In genomic region chr9:99411068-99411467, GRCh38 we compare ENCODE assay signal across 20 cellular contexts.
DNase-seq lines count a peak whose midpoint lies in the region; ATAC-seq and TF ChIP-seq lines count a peak whose summit lies in the region.
"Had no signal": no experiment of that assay in that cellular context is flagged by ENCODE, and none has a peak within 500 bp of the region (broad histone marks: within the 10 kb centered on the region; RNA-seq: fewer than 3 reads in every experiment).

No MANE protein-coding gene starts in this region.

- H3K36me3 ChIP-seq in PC-9 (ENCODE audit: low read depth) (no peaks in the 10 kb centered on the region), mesenchymal stem cell (ENCODE audit: control insufficient read depth in 1 of 2, insufficient read depth in 2 of 2, low read depth in 1 of 2, low read length in 2 of 2) (no peaks in the 10 kb centered on the region), right atrium auricular region (no peaks in the 10 kb centered on the region)
- H3K36me3 ChIP-seq: esophagus squamous epithelium, ovary had no signal

- DNase-seq in ELF-1 (ENCODE audit: low read depth, low spot score): peak; percentile 42
- peak; percentile 29 to 53 for DNase-seq in PC-9
- DNase-seq in choroid plexus epithelial cell (ENCODE audit: low read depth): peak; percentile 45
- peak; percentile 61 for DNase-seq in mesenchymal stem cell
- no peak for DNase-seq in DMS 273 (lab: John Stamatoyannopoulos, UW; ENCODE audit: unreplicated experiment)
- DNase-seq in right atrium auricular region (ENCODE audit: low spot score): no peak
- DNase-seq: activated CD4-positive, alpha-beta memory T cell treated with anti-CD3 and anti-CD28 coated beads for 36 hours; activated T-cell treated with anti-CD3 and anti-CD28 coated beads, Interleukin-2, amount 50 U/mL, for 24 hours; dorsolateral prefrontal cortex; esophagus squamous epithelium; GDM1; NCI-H1048; NCI-H526 treated with DMSO at 0.1 percent for 48 hours; ovary; stimulated activated CD4-positive, alpha-beta T cell treated with anti-CD3 and anti-CD28 coated beads, Interleukin-4, amount 100 ng/mL, for 24 hours had no signal

- H3K9me2 ChIP-seq in PC-9 (ENCODE audit: insufficient read depth): no peaks in the 10 kb centered on the region

- intact Hi-C loops in PC-9 (cut with micrococcal nuclease; ENCODE audit: unreplicated experiment): no loop called here

- no peaks in the 10 kb centered on the region for H3K79me2 ChIP-seq in PC-9 (ENCODE audit: low read depth)

- no peak overlapping the region for H3K4me3 ChIP-seq in PC-9
- no peak overlapping the region for H3K4me3 ChIP-seq in choroid plexus epithelial cell (ENCODE audit: low read depth, low read length)
- H3K4me3 ChIP-seq in mesenchymal stem cell (ENCODE audit: insufficient read depth in 1 of 2, low read depth in 1 of 2, low read length in 2 of 2): no peak overlapping the region
- no peak overlapping the region for H3K4me3 ChIP-seq in right atrium auricular region
- H3K4me3 ChIP-seq: dorsolateral prefrontal cortex, esophagus squamous epithelium, GM12878, ovary, skin epidermis had no signal

- H3K14ac ChIP-seq in mesenchymal stem cell (ENCODE audit: low read length in 2 of 2): no peak overlapping the region

- H3K4me1 ChIP-seq in PC-9 (replicated peaks; ENCODE audit: insufficient read depth) (peaks cover 11% of the 10 kb centered on the region), mesenchymal stem cell (ENCODE audit: control insufficient read depth, insufficient read depth, low read depth, low read length) (no peaks in the 10 kb centered on the region), right atrium auricular region (no peaks in the 10 kb centered on the region)
- H3K4me1 ChIP-seq: esophagus squamous epithelium had no signal

- no peak overlapping the region for H2BK15ac ChIP-seq in mesenchymal stem cell (ENCODE audit: low read depth, poor library complexity, severe bottlenecking)

- H4K20me1 ChIP-seq in PC-9 (ENCODE audit: insufficient read depth): no peaks in the 10 kb centered on the region

- H2AK5ac ChIP-seq in mesenchymal stem cell (ENCODE audit: low read length, severe bottlenecking): no peak overlapping the region

- ATAC-seq in HG02642 (IDR thresholded peaks at IDR 0.05; ENCODE audit: poor library complexity, unreplicated experiment) (no peak), GM21825 (IDR thresholded peaks at IDR 0.05; ENCODE audit: unreplicated experiment) (no peak)
- ATAC-seq: Panc1 had no signal

- no peaks in the 10 kb centered on the region for H3K9me3 ChIP-seq in PC-9 (ENCODE audit: insufficient read depth, low read depth)
- H3K9me3 ChIP-seq in mesenchymal stem cell (ENCODE audit: control insufficient read depth, low read length): peaks cover 4% of the 10 kb centered on the region
- H3K9me3 ChIP-seq in right atrium auricular region: no peaks in the 10 kb centered on the region
- H3K9me3 ChIP-seq: esophagus squamous epithelium, ovary had no signal

- no peak overlapping the region for H4K8ac ChIP-seq in mesenchymal stem cell (ENCODE audit: low read length)

- H3K4ac ChIP-seq in mesenchymal stem cell (ENCODE audit: low read depth in 1 of 2, low read length in 2 of 2): no peak overlapping the region

- POLR2A ChIA-PET in PC-9 (lab: Charles Lee; ENCODE audit: unreplicated experiment): no interaction called here

- WGBS in mesenchymal stem cell: no CpG with 5 or more reads among the region's 1 CpG

- H2BK120ac ChIP-seq in mesenchymal stem cell (ENCODE audit: low read depth, low read length): no peak overlapping the region

- CTCF ChIA-PET in PC-9 (lab: Charles Lee): no interaction called here

- H2BK12ac ChIP-seq in mesenchymal stem cell (ENCODE audit: low read length in 2 of 2): no peak overlapping the region

- H3F3A ChIP-seq in PC-9 (ENCODE audit: insufficient read depth, low read depth): 0 out of 2 replicates have a peak, but pooled peaks cover 5% of the 10 kb centered on the region

- no TSS peak for BruUV-seq in PC-9 (replicated peaks; lab: Mats Ljungman, UMichigan)

- TF ChIP-seq CTCF in PC-9 (conservative IDR thresholded peaks at IDR 0.05): no peak
- TF ChIP-seq CTCF in choroid plexus epithelial cell (conservative IDR thresholded peaks at IDR 0.05; ENCODE audit: low read depth, low read length): no peak
- TF ChIP-seq CTCF in right atrium auricular region (IDR thresholded peaks at IDR 0.05): no peak

- no peak overlapping the region for H3K9ac ChIP-seq in mesenchymal stem cell (ENCODE audit: low read length)

- no peak overlapping the region for H4K91ac ChIP-seq in mesenchymal stem cell (ENCODE audit: low read length)

- no peak overlapping the region for H3K23ac ChIP-seq in mesenchymal stem cell (ENCODE audit: low read length in 2 of 2)

- H3K18ac ChIP-seq in mesenchymal stem cell (ENCODE audit: low read depth in 1 of 2, low read length in 2 of 2): no peak overlapping the region

- H2BK5ac ChIP-seq in mesenchymal stem cell (ENCODE audit: low read depth, low read length, poor library complexity, severe bottlenecking): no peak overlapping the region

- H3K4me2 ChIP-seq in PC-9 (peak overlapping the region; percentile 27), mesenchymal stem cell (ENCODE audit: low read length, poor library complexity, severe bottlenecking) (no peak overlapping the region)

- H3K27me3 ChIP-seq in PC-9 (ENCODE audit: insufficient read depth, low read depth) (no peaks in the 10 kb centered on the region), mesenchymal stem cell (ENCODE audit: control insufficient read depth in 1 of 2, insufficient read depth in 1 of 2, low read length in 2 of 2) (no peaks in the 10 kb centered on the region), right atrium auricular region (no peaks in the 10 kb centered on the region)
- H3K27me3 ChIP-seq: esophagus squamous epithelium, ovary had no signal

- no peak overlapping the region for H2AFZ ChIP-seq in PC-9
- no peak overlapping the region for H2AFZ ChIP-seq in mesenchymal stem cell (ENCODE audit: low read depth, low read length)

- H3K27ac ChIP-seq in PC-9 (no peak overlapping the region), mesenchymal stem cell (ENCODE audit: low read length, poor library complexity, severe bottlenecking) (no peak overlapping the region), right atrium auricular region (no peak overlapping the region)
- H3K27ac ChIP-seq: dorsolateral prefrontal cortex, esophagus squamous epithelium, ovary, skin epidermis had no signal

- no peaks in the 10 kb centered on the region for H3K79me1 ChIP-seq in mesenchymal stem cell (replicated peaks; ENCODE audit: low read length, poor library complexity, severe bottlenecking)

Comparison
In these comparisons a context has a peak if more than half of its experiments do, and no peak if none do; other contexts are left out.
1. DNase-seq: peak in ELF-1 (single experiment), PC-9 (2 of 2), choroid plexus epithelial cell (single experiment) and mesenchymal stem cell (single experiment); none in DMS 273 (single experiment) and right atrium auricular region (single experiment).